In the genomic region with DNA sequence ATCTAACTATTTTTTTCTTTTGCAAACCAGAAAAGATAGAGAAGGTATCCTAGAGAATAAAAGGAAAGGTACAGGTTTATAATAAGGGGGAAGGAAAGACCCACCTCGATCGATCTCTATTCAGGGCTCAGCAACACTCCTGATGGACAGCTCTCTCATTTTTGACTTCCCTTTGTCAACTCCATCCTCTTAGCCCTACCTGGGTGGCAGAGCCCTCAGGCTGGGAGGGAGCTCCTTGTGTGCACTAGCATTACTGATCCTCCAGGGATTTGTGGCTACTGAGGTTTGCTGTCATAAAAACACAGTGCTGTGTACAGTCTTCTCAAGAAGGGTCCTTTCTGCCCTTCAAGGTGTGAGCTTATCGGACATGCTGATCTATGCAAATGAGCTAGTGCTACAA, we compare ENCODE assay signal across 15 cellular contexts.
"Had no signal": no experiment of that assay in that cellular context is flagged by ENCODE, and none has a peak within 500 bp of the region (broad histone marks: within the 10 kb centered on the region; RNA-seq: fewer than 3 reads in every experiment).

No MANE protein-coding gene starts in this region.

- H3K4me3 ChIP-seq: cardiac muscle cell, lung, spleen, testis had no signal

- H3K4me1 ChIP-seq: spleen had no signal

- DNase-seq: activated CD4-positive, alpha-beta T cell treated with anti-CD3 and anti-CD28 coated beads, Interleukin-2, amount 10 ng/mL, durations not matched to agents 24 days and 14 days; activated CD8-positive, alpha-beta T cell treated with anti-CD3 and anti-CD28 coated beads for 36 hours; activated naive CD4-positive, alpha-beta T cell treated with Interleukin-2 at 50 U/mL for 16 hours; activated naive CD8-positive, alpha-beta T cell treated with anti-CD3 and anti-CD28 coated beads, Interleukin-2, amount 10 ng/mL, durations not matched to agents 7 days and 5 days; activated T-cell treated with anti-CD3 and anti-CD28 coated beads, Interleukin-2, amount 50 U/mL, for 24 hours; amygdala; kidney; nucleus accumbens; posterior cingulate gyrus; spleen; stimulated activated CD4-positive, alpha-beta T cell treated with anti-CD3 and anti-CD28 coated beads, Interleukin-4, amount 100 ng/mL, for 4 hours; T-helper 9 cell; testis had no signal

- H3K36me3 ChIP-seq: cardiac muscle cell, spleen had no signal

- H3K27ac ChIP-seq: cardiac muscle cell, spleen, testis had no signal

- H3K9me3 ChIP-seq: spleen, testis had no signal

- H3K27me3 ChIP-seq: cardiac muscle cell, testis had no signal
